Comparison of ENCODE assay signal across 8 cellular contexts in the genomic region with DNA sequence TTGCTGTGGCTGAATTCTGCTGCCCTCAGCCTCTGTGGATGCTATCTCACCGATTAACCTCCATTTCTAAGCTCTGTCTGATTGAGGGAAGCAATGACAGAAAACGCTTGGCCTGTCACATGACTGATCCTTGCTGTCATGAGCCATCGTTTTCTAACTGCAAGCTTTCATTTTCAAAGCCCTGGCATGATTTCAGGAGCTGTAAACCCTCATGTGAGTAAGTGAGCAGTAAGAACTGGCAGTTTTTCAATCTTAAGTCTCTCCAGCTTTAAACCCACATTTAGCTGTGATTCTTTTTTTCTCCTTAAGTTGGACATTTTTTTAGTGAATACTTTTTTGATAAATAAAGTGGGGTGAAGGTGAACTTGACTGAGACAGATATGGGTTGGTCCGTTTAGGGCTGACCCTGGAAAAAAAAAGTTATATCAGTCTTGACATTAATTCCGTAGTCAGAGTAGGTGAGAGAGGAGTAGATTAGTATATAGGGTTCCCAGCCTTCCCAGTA.
DNase-seq lines count a peak whose midpoint lies in the region; ATAC-seq lines count a peak whose summit lies in the region.

No MANE protein-coding gene starts in this region.

- no peaks in the 10 kb centered on the region for H3K4me1 Mint-ChIP-seq in T-helper 2 cell treated with Interferon-gamma antibody and Interleukin-4, amounts not matched to agents 5 μg/mL and 100 μg/mL, for 36 hours (ENCODE audit: low read depth)

- no peaks in the 10 kb centered on the region for H3K36me3 Mint-ChIP-seq in T-helper 2 cell treated with Interferon-gamma antibody and Interleukin-4, amounts not matched to agents 5 μg/mL and 100 μg/mL, for 36 hours (ENCODE audit: low read depth)

- no peaks in the 10 kb centered on the region for H3K9me3 Mint-ChIP-seq in T-helper 2 cell treated with Interferon-gamma antibody and Interleukin-4, amounts not matched to agents 5 μg/mL and 100 μg/mL, for 36 hours

- ATAC-seq in sciatic nerve = peak; percentile 91

- DNase-seq in G401 (ENCODE audit: low spot score) (peak; percentile 4), SK-MEL-5 (ENCODE audit: low read depth, low spot score) (peak; percentile 88), globus pallidus (ENCODE audit: low spot score) (peak; percentile 53), sciatic nerve (ENCODE audit: low spot score) (peak; percentile 72), NOMO-1 (lab: John Stamatoyannopoulos, UW; ENCODE audit: unreplicated experiment in 2 of 2) (no peak)
- no peak for DNase-seq in activated CD8-positive, alpha-beta memory T cell treated with anti-CD3 and anti-CD28 coated beads, Interleukin-2, amount 50 U/mL, for 48 hours
- DNase-seq in T-helper 2 cell treated with Interferon-gamma antibody and Interleukin-4, amounts not matched to agents 5 μg/mL and 100 μg/mL, for 36 hours (ENCODE audit: low spot score) = no peak
- no peak for DNase-seq in activated CD4-positive, alpha-beta T cell treated with anti-CD3 and anti-CD28 coated beads, Interleukin-2, amount 50 U/mL, for 4 hours

- in situ Hi-C loops in G401 (cut with HindIII; ENCODE audit: low sequenced_read_pairs) (no loop called here), SK-MEL-5 (cut with HindIII; ENCODE audit: low pct_unique_long_range_greater_than_20kb, low sequenced_read_pairs) (no loop called here)

- H3K27me3 Mint-ChIP-seq in T-helper 2 cell treated with Interferon-gamma antibody and Interleukin-4, amounts not matched to agents 5 μg/mL and 100 μg/mL, for 36 hours (ENCODE audit: low read depth) = peaks cover 1% of the 10 kb centered on the region

- H3K27ac Mint-ChIP-seq in T-helper 2 cell treated with Interferon-gamma antibody and Interleukin-4, amounts not matched to agents 5 μg/mL and 100 μg/mL, for 36 hours = no peak overlapping the region

- no peak overlapping the region for H3K4me3 Mint-ChIP-seq in T-helper 2 cell treated with Interferon-gamma antibody and Interleukin-4, amounts not matched to agents 5 μg/mL and 100 μg/mL, for 36 hours

- intact Hi-C loops in sciatic nerve (cut with DNase I) = no loop called here

Comparison
In these comparisons a context has a peak if more than half of its experiments do, and no peak if none do; other contexts are left out.
1. DNase-seq: peak in G401 (single experiment), SK-MEL-5 (single experiment), globus pallidus (single experiment) and sciatic nerve (single experiment); none in activated CD8-positive, alpha-beta memory T cell treated with anti-CD3 and anti-CD28 coated beads, Interleukin-2, amount 50 U/mL, for 48 hours (single experiment), T-helper 2 cell treated with Interferon-gamma antibody and Interleukin-4, amounts not matched to agents 5 μg/mL and 100 μg/mL, for 36 hours (single experiment), activated CD4-positive, alpha-beta T cell treated with anti-CD3 and anti-CD28 coated beads, Interleukin-2, amount 50 U/mL, for 4 hours (0 of 2) and NOMO-1 (0 of 2).